1 cellular context compared by ENCODE assay signal in genomic region chr19:10332965-10333757, GRCh38.
TF ChIP-seq lines count a peak whose summit lies in the region.

TSS of gene RAVER1 (minus strand) at chr19:10333529. CDS start at chr19:10333507, 22 bp downstream.

TF ChIP-seq in WTC11, 78 proteins besides CTCF, POLR2A, EP300 and RAD21 (continued from another document):
- no peak for TF ChIP-seq CREM (CRISPR knock-in tag; IDR thresholded peaks at IDR 0.05)
- TF ChIP-seq ZNF219 (CRISPR knock-in tag; IDR thresholded peaks at IDR 0.05; ENCODE audit: borderline replicate concordance) = peak; percentile 84
- 0 out of 2 replicates have a peak, but pooled peaks have one; percentile 35 for TF ChIP-seq MYBL2 (CRISPR knock-in tag; IDR thresholded peaks at IDR 0.05)
- TF ChIP-seq KAT7 (CRISPR knock-in tag; IDR thresholded peaks at IDR 0.05; ENCODE audit: borderline replicate concordance) = no peak
- no peak for TF ChIP-seq GTF2I (CRISPR knock-in tag; conservative IDR thresholded peaks at IDR 0.05)
- TF ChIP-seq TEAD1 (CRISPR knock-in tag; IDR thresholded peaks at IDR 0.05) = peak; percentile 54; the same call in 1 of the 2 replicates
- TF ChIP-seq JAZF1 (CRISPR knock-in tag; IDR thresholded peaks at IDR 0.05) = no peak
- TF ChIP-seq IRF2 (CRISPR knock-in tag; IDR thresholded peaks at IDR 0.05; ENCODE audit: borderline replicate concordance, low read depth) = no peak
- no peak for TF ChIP-seq ZNF263 (CRISPR knock-in tag; IDR thresholded peaks at IDR 0.05; ENCODE audit: low read depth)
- no peak for TF ChIP-seq NR1H2 (CRISPR knock-in tag; IDR thresholded peaks at IDR 0.05)
- TF ChIP-seq, protein P1, sequence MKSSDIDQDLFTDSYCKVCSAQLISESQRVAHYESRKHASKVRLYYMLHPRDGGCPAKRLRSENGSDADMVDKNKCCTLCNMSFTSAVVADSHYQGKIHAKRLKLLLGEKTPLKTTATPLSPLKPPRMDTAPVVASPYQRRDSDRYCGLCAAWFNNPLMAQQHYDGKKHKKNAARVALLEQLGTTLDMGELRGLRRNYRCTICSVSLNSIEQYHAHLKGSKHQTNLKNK (CRISPR knock-in tag; IDR thresholded peaks at IDR 0.05) = no peak
- TF ChIP-seq PRDM15 (CRISPR knock-in tag; IDR thresholded peaks at IDR 0.05) = no peak; the same call in 1 of the 2 replicates
- TF ChIP-seq GABPB1 (CRISPR knock-in tag; IDR thresholded peaks at IDR 0.05) = peak; percentile 36; the same call in 1 of the 2 replicates
- TF ChIP-seq, protein P2, sequence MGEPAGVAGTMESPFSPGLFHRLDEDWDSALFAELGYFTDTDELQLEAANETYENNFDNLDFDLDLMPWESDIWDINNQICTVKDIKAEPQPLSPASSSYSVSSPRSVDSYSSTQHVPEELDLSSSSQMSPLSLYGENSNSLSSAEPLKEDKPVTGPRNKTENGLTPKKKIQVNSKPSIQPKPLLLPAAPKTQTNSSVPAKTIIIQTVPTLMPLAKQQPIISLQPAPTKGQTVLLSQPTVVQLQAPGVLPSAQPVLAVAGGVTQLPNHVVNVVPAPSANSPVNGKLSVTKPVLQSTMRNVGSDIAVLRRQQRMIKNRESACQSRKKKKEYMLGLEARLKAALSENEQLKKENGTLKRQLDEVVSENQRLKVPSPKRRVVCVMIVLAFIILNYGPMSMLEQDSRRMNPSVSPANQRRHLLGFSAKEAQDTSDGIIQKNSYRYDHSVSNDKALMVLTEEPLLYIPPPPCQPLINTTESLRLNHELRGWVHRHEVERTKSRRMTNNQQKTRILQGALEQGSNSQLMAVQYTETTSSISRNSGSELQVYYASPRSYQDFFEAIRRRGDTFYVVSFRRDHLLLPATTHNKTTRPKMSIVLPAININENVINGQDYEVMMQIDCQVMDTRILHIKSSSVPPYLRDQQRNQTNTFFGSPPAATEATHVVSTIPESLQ (CRISPR knock-in tag; IDR thresholded peaks at IDR 0.05) = no peak
- TF ChIP-seq GRHL2 (CRISPR knock-in tag; IDR thresholded peaks at IDR 0.05; ENCODE audit: insufficient replicate concordance, severe bottlenecking) = no peak
- TF ChIP-seq, protein P3, sequence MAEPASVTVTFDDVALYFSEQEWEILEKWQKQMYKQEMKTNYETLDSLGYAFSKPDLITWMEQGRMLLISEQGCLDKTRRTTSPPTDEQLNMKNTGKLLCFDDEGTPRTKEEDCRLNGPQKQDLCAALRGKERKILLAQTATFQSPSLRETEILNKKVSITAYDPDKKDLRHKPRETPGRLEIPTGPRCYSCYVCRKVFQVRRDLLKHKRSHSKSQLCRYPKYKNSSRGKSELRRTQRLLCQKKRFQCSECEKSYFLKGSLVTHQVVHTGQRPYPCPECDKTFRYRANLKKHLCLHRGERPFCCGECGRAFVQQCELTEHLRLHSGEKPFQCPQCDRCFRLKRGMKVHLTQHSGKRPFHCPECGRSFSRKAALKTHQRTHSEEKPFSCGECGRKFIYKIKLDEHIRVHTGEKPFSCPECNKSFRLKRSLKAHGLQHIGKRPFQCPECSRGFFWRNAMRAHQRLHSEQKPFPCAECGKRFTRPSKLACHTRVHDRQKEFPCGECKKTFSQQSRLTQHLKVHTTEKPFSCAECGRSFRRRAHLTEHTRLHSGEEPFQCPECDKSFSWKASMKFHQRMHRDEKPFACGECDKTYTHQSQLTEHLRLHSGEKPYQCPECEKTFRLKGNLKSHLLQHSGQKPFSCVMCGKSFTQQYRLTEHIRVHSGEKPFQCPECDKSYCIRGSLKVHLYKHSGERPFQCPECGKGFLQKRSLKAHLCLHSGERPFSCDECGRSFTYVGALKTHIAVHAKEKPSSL (CRISPR knock-in tag; conservative IDR thresholded peaks at IDR 0.05) = no peak
- TF ChIP-seq ERG (CRISPR knock-in tag; IDR thresholded peaks at IDR 0.05) = no peak
- no peak for TF ChIP-seq EMX1 (CRISPR knock-in tag; IDR thresholded peaks at IDR 0.05)
- no peak for TF ChIP-seq CREB1 (CRISPR knock-in tag; IDR thresholded peaks at IDR 0.05)
- TF ChIP-seq, protein P4, sequence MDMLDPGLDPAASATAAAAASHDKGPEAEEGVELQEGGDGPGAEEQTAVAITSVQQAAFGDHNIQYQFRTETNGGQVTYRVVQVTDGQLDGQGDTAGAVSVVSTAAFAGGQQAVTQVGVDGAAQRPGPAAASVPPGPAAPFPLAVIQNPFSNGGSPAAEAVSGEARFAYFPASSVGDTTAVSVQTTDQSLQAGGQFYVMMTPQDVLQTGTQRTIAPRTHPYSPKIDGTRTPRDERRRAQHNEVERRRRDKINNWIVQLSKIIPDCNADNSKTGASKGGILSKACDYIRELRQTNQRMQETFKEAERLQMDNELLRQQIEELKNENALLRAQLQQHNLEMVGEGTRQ (CRISPR knock-in tag; IDR thresholded peaks at IDR 0.05) = 0 out of 2 replicates have a peak, but pooled peaks have one; percentile 35
- 0 out of 2 replicates have a peak, but pooled peaks have one; percentile 37 for TF ChIP-seq ELF4 (CRISPR knock-in tag; IDR thresholded peaks at IDR 0.05; ENCODE audit: low read depth)
- TF ChIP-seq, protein P5, sequence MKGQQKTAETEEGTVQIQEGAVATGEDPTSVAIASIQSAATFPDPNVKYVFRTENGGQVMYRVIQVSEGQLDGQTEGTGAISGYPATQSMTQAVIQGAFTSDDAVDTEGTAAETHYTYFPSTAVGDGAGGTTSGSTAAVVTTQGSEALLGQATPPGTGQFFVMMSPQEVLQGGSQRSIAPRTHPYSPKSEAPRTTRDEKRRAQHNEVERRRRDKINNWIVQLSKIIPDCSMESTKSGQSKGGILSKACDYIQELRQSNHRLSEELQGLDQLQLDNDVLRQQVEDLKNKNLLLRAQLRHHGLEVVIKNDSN (CRISPR knock-in tag; IDR thresholded peaks at IDR 0.05) = 0 out of 2 replicates have a peak, but pooled peaks have one; percentile 42
- TF ChIP-seq HMGA2 (CRISPR knock-in tag; IDR thresholded peaks at IDR 0.05) = no peak
- TF ChIP-seq FOXJ3 (CRISPR knock-in tag; IDR thresholded peaks at IDR 0.05; ENCODE audit: borderline replicate concordance) = no peak
- no peak for TF ChIP-seq MXD4 (CRISPR knock-in tag; IDR thresholded peaks at IDR 0.05; ENCODE audit: borderline replicate concordance)
